ENCODE assay signal across 13 cellular contexts in the genomic region with DNA sequence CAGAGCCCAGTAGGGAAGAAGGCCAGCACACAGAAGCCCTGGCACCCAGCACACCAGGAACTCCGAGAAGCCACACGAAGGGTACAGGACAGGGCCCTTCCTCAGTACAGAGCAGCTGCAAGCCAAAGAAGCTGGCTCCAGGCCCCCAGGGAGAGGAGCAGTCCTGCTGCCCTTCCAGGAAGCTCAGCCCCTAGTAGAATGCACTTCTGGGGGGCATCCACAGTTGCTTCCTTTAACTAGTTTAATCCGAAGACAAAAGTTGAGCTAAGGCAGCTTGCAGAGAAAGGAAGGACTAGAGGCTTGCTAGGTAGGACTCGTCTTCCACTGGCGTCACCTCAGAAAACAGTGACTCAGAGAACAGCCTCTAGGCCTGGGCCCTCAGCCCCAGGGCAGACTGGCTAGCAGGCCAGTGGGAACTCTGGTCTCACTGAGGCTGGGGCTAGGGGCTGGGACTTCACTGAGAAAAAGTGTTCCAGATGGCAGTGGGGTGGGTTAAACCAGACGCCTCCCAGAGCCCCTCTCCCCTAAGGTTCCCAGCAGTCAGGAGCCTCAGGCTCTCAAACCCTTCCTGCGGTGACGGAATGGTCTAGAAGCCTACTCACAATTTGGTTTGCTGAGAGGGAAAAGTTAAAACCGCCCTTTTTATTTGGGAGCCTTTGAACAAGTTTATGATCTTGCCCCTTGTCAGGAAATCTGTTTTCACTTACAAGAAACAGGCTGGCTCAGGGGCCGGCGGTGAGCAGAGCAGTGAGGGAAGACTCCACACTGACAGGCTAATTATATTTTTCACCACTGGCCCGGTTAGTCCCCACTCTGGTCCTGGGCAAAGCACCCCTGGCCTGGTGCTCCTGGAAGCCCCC. TPM values are rescaled to one million over a fixed set of nuclear protein-coding genes. Genes with fewer than 3 reads are reported as not detected.
A peak's percentile ranks its signal among the peaks of the same experiment; 100 is the strongest.
DNase-seq lines count a peak whose midpoint lies in the region; ATAC-seq and TF ChIP-seq lines count a peak whose summit lies in the region.
"Had no signal": no experiment of that assay in that cellular context is flagged by ENCODE, and none has a peak within 500 bp of the region (broad histone marks: within the 10 kb centered on the region; RNA-seq: fewer than 3 reads in every experiment).

No MANE protein-coding gene starts in this region.

- intact Hi-C loops in tibial artery (cut with DNase I; ENCODE audit: low total_unique reads), result no loop called here

- no peak for ATAC-seq in HG03460 (IDR thresholded peaks at IDR 0.05; ENCODE audit: unreplicated experiment)

- TF ChIP-seq CTCF in HFFc6 (IDR thresholded peaks at IDR 0.05) (no peak), tibial artery (IDR thresholded peaks at IDR 0.05) (no peak), chondrocyte (IDR thresholded peaks at IDR 0.05) (no peak)

- peaks cover 0 to 6% (median 5%) of the 10 kb centered on the region in 3 donors for H3K36me3 ChIP-seq in tibial artery
- H3K36me3 ChIP-seq: gastrocnemius medialis had no signal

- H3K4me1 Mint-ChIP-seq in HFFc6 (ENCODE audit: low read depth) (peaks cover 19% of the 10 kb centered on the region), chondrocyte (ENCODE audit: low read depth) (peaks cover 7% of the 10 kb centered on the region)

- H3K4me3 ChIP-seq in tibial artery, result peak overlapping the region; percentile 39 to 51

- peaks cover 0 to 12% (median 2%) of the 10 kb centered on the region in 4 donors for H3K4me1 ChIP-seq in tibial artery
- H3K4me1 ChIP-seq: Caco-2 had no signal

- H3K27ac Mint-ChIP-seq in HFFc6 (peak overlapping the region; percentile 75), chondrocyte (ENCODE audit: unreplicated experiment) (no peak overlapping the region)
- H3K27ac Mint-ChIP-seq: stimulated activated naive CD8-positive, alpha-beta T cell treated with anti-CD3 and anti-CD28 coated beads, Interleukin-15, Interleukin-2, amounts not matched to agents 100 ng/mL and 50 ng/mL, for 24 hours; T-helper 1 cell treated with Interleukin-12 subunit alpha and Interleukin-12 subunit beta and Interleukin-4 antibody, amounts not matched to agents 30 μg/mL and 1 μg/mL, for 36 hours had no signal

- H3K27me3 ChIP-seq in tibial artery, result no peaks in the 10 kb centered on the region
- H3K27me3 ChIP-seq: gastrocnemius medialis had no signal

- peak overlapping the region; percentile 50 to 58 for H3K27ac ChIP-seq in tibial artery

- peak overlapping the region; percentile 68 for H3K4me3 Mint-ChIP-seq in HFFc6
- H3K4me3 Mint-ChIP-seq in chondrocyte (ENCODE audit: unreplicated experiment), result no peak overlapping the region
- H3K4me3 Mint-ChIP-seq: stimulated activated naive CD8-positive, alpha-beta T cell treated with anti-CD3 and anti-CD28 coated beads, Interleukin-15, Interleukin-2, amounts not matched to agents 100 ng/mL and 50 ng/mL, for 24 hours; T-helper 1 cell treated with Interleukin-12 subunit alpha and Interleukin-12 subunit beta and Interleukin-4 antibody, amounts not matched to agents 30 μg/mL and 1 μg/mL, for 36 hours had no signal

- DNase-seq in HFFc6, result peak; percentile 32
- peak; percentile 40 for DNase-seq in astrocyte of the hippocampus (ENCODE audit: low read depth, low spot score)
- peak; percentile 47 for DNase-seq in iris pigment epithelial cell (ENCODE audit: low read depth)
- no peak for DNase-seq in tibial artery
- no peak for DNase-seq in HK-2 (ENCODE audit: unreplicated experiment)
- DNase-seq in chondrocyte (ENCODE audit: low spot score), result no peak
- DNase-seq: activated CD4-positive, alpha-beta T cell treated with anti-CD3 and anti-CD28 coated beads, Interleukin-2, amount 50 U/mL, for 4 hours; activated effector memory CD4-positive, alpha-beta T cell treated with Interleukin-2 at 50 U/mL for 16 hours had no signal

- peaks cover 7% of the 10 kb centered on the region for H3K27me3 Mint-ChIP-seq in HFFc6 (ENCODE audit: insufficient read depth)
- peaks cover 2% of the 10 kb centered on the region for H3K27me3 Mint-ChIP-seq in chondrocyte (ENCODE audit: low read depth)
- H3K27me3 Mint-ChIP-seq: stimulated activated naive CD8-positive, alpha-beta T cell treated with anti-CD3 and anti-CD28 coated beads, Interleukin-15, Interleukin-2, amounts not matched to agents 100 ng/mL and 50 ng/mL, for 24 hours had no signal

- H3K36me3 Mint-ChIP-seq in HFFc6 (ENCODE audit: low read depth), result no peaks in the 10 kb centered on the region
- H3K36me3 Mint-ChIP-seq in chondrocyte (ENCODE audit: low read depth), result peaks cover 2% of the 10 kb centered on the region

- no peaks in the 10 kb centered on the region for H3K9me3 ChIP-seq in tibial artery
- H3K9me3 ChIP-seq: Caco-2, gastrocnemius medialis had no signal

- H3K9me3 Mint-ChIP-seq in HFFc6 (no peaks in the 10 kb centered on the region), chondrocyte (ENCODE audit: low read depth) (no peaks in the 10 kb centered on the region)
- H3K9me3 Mint-ChIP-seq: stimulated activated naive CD8-positive, alpha-beta T cell treated with anti-CD3 and anti-CD28 coated beads, Interleukin-15, Interleukin-2, amounts not matched to agents 100 ng/mL and 50 ng/mL, for 24 hours; T-helper 1 cell treated with Interleukin-12 subunit alpha and Interleukin-12 subunit beta and Interleukin-4 antibody, amounts not matched to agents 30 μg/mL and 1 μg/mL, for 36 hours had no signal

RNA-seq across cellular contexts. Expression of gene ACTG1, which starts 41.4 kb away (rescaled TPM):
- total RNA-seq in HFFc6 (2021; fragmentation: NEBNext Ultra II Directional; extraction: Animal tissue kit (Norgen Biotek cat#: 25700)), result over 10,000 TPM in 3 of 6 experiments, 1,000 to 10,000 TPM in 3; 7,891 to 11,135 (median 9,908) TPM
- 3,639 to 4,575 TPM (median 4,567 TPM) in 3 replicates for total RNA-seq in chondrocyte

RNA-seq across cellular contexts. Expression of gene FSCN2, which starts 57.0 kb away (rescaled TPM):
- 1 to 10 TPM in 3 of 6 experiments, under 1 TPM in 3; 0.71 to 1.4 (median 0.99) TPM for total RNA-seq in HFFc6 (2021; fragmentation: NEBNext Ultra II Directional; extraction: Animal tissue kit (Norgen Biotek cat#: 25700))
- 4.1 to 6.1 TPM (median 5.3 TPM) in 3 replicates for total RNA-seq in chondrocyte

Comparison
In these comparisons a context has a peak if more than half of its experiments do, and no peak if none do; other contexts are left out.
1. DNase-seq: peak in HFFc6 (single experiment), astrocyte of the hippocampus (single experiment) and iris pigment epithelial cell (single experiment); none in tibial artery (0 of 2), HK-2 (single experiment) and chondrocyte (single experiment).